10 cellular contexts compared by ENCODE assay signal in genomic region chr7:20240080-20240926, GRCh38. TPM values are rescaled to one million over a fixed set of nuclear protein-coding genes. Genes with fewer than 3 reads are reported as not detected.
DNase-seq lines count a peak whose midpoint lies in the region; ATAC-seq and TF ChIP-seq lines count a peak whose summit lies in the region.
"Had no signal": no experiment of that assay in that cellular context is flagged by ENCODE, and none has a peak within 500 bp of the region (broad histone marks: within the 10 kb centered on the region; RNA-seq: fewer than 3 reads in every experiment).

No MANE protein-coding gene starts in this region.

- H3K9me3 ChIP-seq in IMR-90 (ENCODE audit: control insufficient read depth, insufficient read depth, low read length) (no peaks in the 10 kb centered on the region), smooth muscle cell (replicated peaks; ENCODE audit: low read depth) (no peaks in the 10 kb centered on the region)

- H3K9me1 ChIP-seq in IMR-90 (ENCODE audit: insufficient read depth, low read length): no peaks in the 10 kb centered on the region; the same call in 1 of the 2 replicates

- H3K27ac ChIP-seq in IMR-90 (ENCODE audit: insufficient read depth, low read length) (no peak overlapping the region), smooth muscle cell (ENCODE audit: low read depth) (peak overlapping the region; percentile 65)

- no peak overlapping the region for H3K4me2 ChIP-seq in IMR-90 (ENCODE audit: low read depth, low read length)
- H3K4me2 ChIP-seq in smooth muscle cell: no peak overlapping the region

- H3F3A ChIP-seq in smooth muscle cell (ENCODE audit: low read depth): no peaks in the 10 kb centered on the region

- no peaks in the 10 kb centered on the region for H3K79me1 ChIP-seq in IMR-90 (ENCODE audit: low read depth in 1 of 2, low read length in 2 of 2)

- H3K4me3 ChIP-seq in IMR-90 (ENCODE audit: insufficient read depth, low read depth, low read length) (no peak overlapping the region), smooth muscle cell (no peak overlapping the region)

- DNase-seq in IMR-90: no peak
- no peak for DNase-seq in smooth muscle cell (lab: John Stamatoyannopoulos, UW; ENCODE audit: unreplicated experiment)
- no peak for DNase-seq in NCI-H524 (lab: John Stamatoyannopoulos, UW)
- no peak for DNase-seq in GM03348 (ENCODE audit: low spot score)
- DNase-seq in HFFc6: no peak
- DNase-seq: NCI-H146; stimulated activated CD4-positive, alpha-beta T cell treated with anti-CD3 and anti-CD28 coated beads, Interleukin-4, amount 100 ng/mL, for 4 hours had no signal

- TF ChIP-seq CTCF in IMR-90 (conservative IDR thresholded peaks at IDR 0.05; ENCODE audit: low read depth, low read length) (no peak), smooth muscle cell (IDR thresholded peaks at IDR 0.05; ENCODE audit: borderline replicate concordance, insufficient read depth, poor library complexity, severe bottlenecking) (no peak), HFFc6 (IDR thresholded peaks at IDR 0.05) (no peak)

- H4K5ac ChIP-seq in IMR-90 (ENCODE audit: low read depth, low read length): peak overlapping the region; percentile 62

- H2AK9ac ChIP-seq in IMR-90 (replicated peaks; ENCODE audit: low read depth, low read length, poor library complexity): no peak overlapping the region

- peak overlapping the region; percentile 39; the same call in 1 of the 3 replicates for H2BK15ac ChIP-seq in IMR-90 (ENCODE audit: low read depth, low read length)

- no peaks in the 10 kb centered on the region; the same call in 1 of the 2 replicates for H3K4me1 Mint-ChIP-seq in HFFc6 (ENCODE audit: low read depth)

- ATAC-seq in GM19023 (IDR thresholded peaks at IDR 0.05; ENCODE audit: unreplicated experiment) (peak; percentile 48), HG02588 (IDR thresholded peaks at IDR 0.05; ENCODE audit: unreplicated experiment) (peak; percentile 46), IMR-90 (ENCODE audit: low read depth) (no peak)
- ATAC-seq: activated naive CD4-positive, alpha-beta T cell treated with anti-CD3 and anti-CD28 coated beads, Interleukin-2, amount 50 U/mL, for 72 hours had no signal

- H3K9me3 Mint-ChIP-seq in HFFc6: peaks cover 59% of the 10 kb centered on the region
- H3K9me3 Mint-ChIP-seq: activated naive CD4-positive, alpha-beta T cell treated with anti-CD3 and anti-CD28 coated beads, Interleukin-2, amount 50 U/mL, for 72 hours had no signal

- dilution Hi-C loops in IMR-90 (cut with HindIII; ENCODE audit: low sequenced_read_pairs, unreplicated experiment): no loop called here

- in situ Hi-C loops in IMR-90 (cut with MboI; ENCODE audit: low sequenced_read_pairs): no loop called here

- peak overlapping the region; percentile 28 for H2BK120ac ChIP-seq in IMR-90 (ENCODE audit: low read depth, low read length)

- peak overlapping the region; percentile 11 to 24; a peak in 2 of 4 replicates for H4K8ac ChIP-seq in IMR-90 (ENCODE audit: low read depth in 2 of 2, low read length in 2 of 2)

- intact Hi-C loops in IMR-90 (cut with micrococcal nuclease): no loop called here

- H2AK5ac ChIP-seq in IMR-90 (ENCODE audit: low read depth, low read length): peak overlapping the region; percentile 5; the same call in 1 of the 2 replicates

- H3K23ac ChIP-seq in IMR-90 (ENCODE audit: low read depth, low read length): no peak overlapping the region

- H3K14ac ChIP-seq in IMR-90 (replicated peaks; ENCODE audit: low read depth, low read length): peak overlapping the region; percentile 58

- no peaks in the 10 kb centered on the region for H3K27me3 ChIP-seq in IMR-90 (ENCODE audit: control insufficient read depth, insufficient read depth, low read length)
- H3K27me3 ChIP-seq in smooth muscle cell (ENCODE audit: low read depth): no peaks in the 10 kb centered on the region

- no peak overlapping the region for H2AFZ ChIP-seq in IMR-90 (replicated peaks; ENCODE audit: low read length, poor library complexity)
- H2AFZ ChIP-seq in smooth muscle cell (ENCODE audit: low read depth): no peak overlapping the region

- no peak for TF ChIP-seq RAD21 in IMR-90 (IDR thresholded peaks at IDR 0.05; ENCODE audit: low read length)

- H3K4me1 ChIP-seq in IMR-90 (ENCODE audit: control insufficient read depth, insufficient read depth, low read length): peaks cover 11% of the 10 kb centered on the region
- peaks cover 7% of the 10 kb centered on the region for H3K4me1 ChIP-seq in smooth muscle cell (ENCODE audit: low read depth)

- WGBS in IMR-90 (ENCODE audit: extremely low coverage in 2 of 2, insufficient read length in 1 of 2), 2 experiments: 95% methylated on average over 4 of the region's 9 CpGs; no CpG with 5 or more reads in 1 of the 2 experiments
- 83% methylated on average over 9 of the region's 9 CpGs for WGBS in smooth muscle cell (ENCODE audit: low lambda C conversion rate)

- no peaks in the 10 kb centered on the region for H3K36me3 ChIP-seq in IMR-90 (ENCODE audit: control insufficient read depth, insufficient read depth, low read length)
- H3K36me3 ChIP-seq in smooth muscle cell (ENCODE audit: low read depth): no peaks in the 10 kb centered on the region

- POLR2A ChIA-PET in IMR-90 (lab: Charles Lee; ENCODE audit: unreplicated experiment): no interaction called here

- no peaks in the 10 kb centered on the region for H3K79me2 ChIP-seq in smooth muscle cell (ENCODE audit: low read depth)

- TF ChIP-seq POLR2A in IMR-90 (IDR thresholded peaks at IDR 0.05; ENCODE audit: low read depth, low read length): no peak

- peak overlapping the region; percentile 72 for H2BK5ac ChIP-seq in IMR-90 (ENCODE audit: low read depth, low read length, poor library complexity, severe bottlenecking)

- H2BK20ac ChIP-seq in IMR-90 (ENCODE audit: low read depth, low read length): peak overlapping the region; percentile 68; the same call in 1 of the 2 replicates

- CTCF ChIA-PET in IMR-90 (lab: Yijun Ruan, JAX): interaction anchor here (0.6 kb wide), 1 partner anchor 195 kb away, joined by 4 read pairs; no protein-coding TSS in a partner anchor

- H4K91ac ChIP-seq in IMR-90 (ENCODE audit: insufficient read depth, low read depth, low read length): peak overlapping the region; percentile 53

- H3K9ac ChIP-seq in IMR-90 (ENCODE audit: low read depth, low read length): no peak overlapping the region
- H3K9ac ChIP-seq in smooth muscle cell (ENCODE audit: low read depth): no peak overlapping the region

- H3K27me3 Mint-ChIP-seq in HFFc6 (ENCODE audit: insufficient read depth): peaks cover 2% of the 10 kb centered on the region

- H3K36me3 Mint-ChIP-seq in HFFc6 (ENCODE audit: low read depth): no peaks in the 10 kb centered on the region
- H3K36me3 Mint-ChIP-seq: activated naive CD4-positive, alpha-beta T cell treated with anti-CD3 and anti-CD28 coated beads, Interleukin-2, amount 50 U/mL, for 72 hours had no signal

- H3K27ac Mint-ChIP-seq in HFFc6: no peak overlapping the region
- H3K27ac Mint-ChIP-seq: activated naive CD4-positive, alpha-beta T cell treated with anti-CD3 and anti-CD28 coated beads, Interleukin-2, amount 50 U/mL, for 72 hours had no signal

- no TSS peak for BruUV-seq in IMR-90 (replicated peaks; lab: Mats Ljungman, UMichigan)

- H3K4me3 Mint-ChIP-seq in HFFc6: no peak overlapping the region

- peak overlapping the region; percentile 34; the same call in 1 of the 2 replicates for H3K4ac ChIP-seq in IMR-90 (ENCODE audit: low read depth, low read length)

- no peak overlapping the region for H3K56ac ChIP-seq in IMR-90 (ENCODE audit: extremely low read depth, insufficient read depth, low read length)

- H3K18ac ChIP-seq in IMR-90 (ENCODE audit: low read depth, low read length): peak overlapping the region; percentile 91

- no peaks in the 10 kb centered on the region for H4K20me1 ChIP-seq in IMR-90 (ENCODE audit: insufficient read depth, low read length)
- no peaks in the 10 kb centered on the region for H4K20me1 ChIP-seq in smooth muscle cell (ENCODE audit: low read depth)

TF ChIP-seq in IMR-90, 13 proteins besides CTCF, POLR2A, EP300 and RAD21:
- TF ChIP-seq BHLHE40 (IDR thresholded peaks at IDR 0.05; ENCODE audit: low read depth, low read length) (no peak), MAFK (IDR thresholded peaks at IDR 0.05; ENCODE audit: low read depth, low read length) (no peak), RFX5 (IDR thresholded peaks at IDR 0.05; ENCODE audit: low read depth, low read length) (no peak), NFE2L2 (IDR thresholded peaks at IDR 0.05; ENCODE audit: low read depth, low read length) (no peak), MAZ (IDR thresholded peaks at IDR 0.05; ENCODE audit: borderline replicate concordance, low read depth, low read length) (no peak), CHD1 (IDR thresholded peaks at IDR 0.05; ENCODE audit: low read depth, low read length) (no peak), USF2 (IDR thresholded peaks at IDR 0.05; ENCODE audit: low read depth, low read length) (no peak), CEBPB (IDR thresholded peaks at IDR 0.05; ENCODE audit: low read depth, low read length) (no peak), SMC3 (IDR thresholded peaks at IDR 0.05; ENCODE audit: low read depth, low read length) (no peak), FOS (IDR thresholded peaks at IDR 0.05; ENCODE audit: low read depth, low read length) (no peak)

RNA-seq across cellular contexts. Expression of gene MACC1, which starts 23.1 kb away (rescaled TPM):
- total RNA-seq in IMR-90 (2012; rRNA removed): under 0.01 TPM in 2 replicates
- polyA plus RNA-seq in IMR-90 (2012; rRNA removed): not detected in 2 replicates
- polyA plus RNA-seq in IMR-90 (2012; cell fraction: cytosol; rRNA removed): not detected in 2 replicates
- 0.01 TPM in 1 of 2 replicates, not detected in the other for polyA plus RNA-seq in IMR-90 (2012; cell fraction: nucleus; rRNA removed; ENCODE audit: low replicate concordance)
- total RNA-seq in smooth muscle cell: 1.3 and 2.9 TPM in 2 replicates
- 0.33 TPM in 1 of 2 replicates, not detected in the other for polyA plus RNA-seq in smooth muscle cell
- not detected for total RNA-seq in HFFc6 (2021; fragmentation: NEBNext Ultra II Directional; extraction: Animal tissue kit (Norgen Biotek cat#: 25700))
- total RNA-seq: activated naive CD4-positive, alpha-beta T cell treated with anti-CD3 and anti-CD28 coated beads, Interleukin-2, amount 50 U/mL, for 72 hours had no signal
